8 cellular contexts compared by ENCODE assay signal in the genomic region with DNA sequence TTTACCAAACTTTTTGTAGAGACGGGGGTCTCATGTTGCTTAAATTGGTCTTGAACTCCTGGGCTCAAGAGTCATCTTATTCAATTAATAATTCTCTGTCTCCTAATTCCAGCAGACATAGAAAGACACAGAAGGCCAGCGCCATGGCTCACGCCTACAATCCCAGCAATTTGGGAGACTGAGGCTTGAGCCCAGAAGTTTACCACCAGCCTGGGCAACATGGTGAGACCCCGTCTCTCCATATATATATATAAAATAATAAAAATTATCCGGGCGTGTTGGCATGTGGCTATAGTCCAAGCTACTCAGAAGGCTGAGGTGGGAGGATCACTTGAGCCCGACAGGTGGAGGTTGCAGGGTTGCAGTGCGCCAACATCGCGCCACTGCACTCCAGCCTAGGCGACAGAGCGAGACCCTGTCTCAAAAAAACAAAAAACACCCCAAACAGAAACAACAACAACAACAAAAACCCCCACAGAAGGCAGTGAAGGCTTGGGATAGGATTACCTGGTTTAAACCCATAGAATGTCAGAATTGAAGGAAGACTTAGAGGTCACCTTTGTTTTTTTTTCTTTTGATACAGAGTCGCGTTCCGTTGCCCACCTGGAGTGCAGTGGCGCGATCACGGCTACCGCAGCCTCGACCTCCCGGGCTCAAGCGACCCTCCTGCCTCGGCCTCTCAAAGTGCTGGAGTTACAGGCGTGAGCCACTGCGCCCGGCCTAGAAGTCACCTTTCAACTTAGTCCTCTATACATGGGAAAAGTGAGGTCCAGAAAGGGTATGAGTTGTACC. TPM values are rescaled to one million over a fixed set of nuclear protein-coding genes. Genes with fewer than 3 reads are reported as not detected.
DNase-seq lines count a peak whose midpoint lies in the region; ATAC-seq and TF ChIP-seq lines count a peak whose summit lies in the region.

No MANE protein-coding gene starts in this region.

- TF ChIP-seq CTCF in NB4 (IDR thresholded peaks at IDR 0.05; ENCODE audit: low read depth, low read length) (no peak), endodermal cell (conservative IDR thresholded peaks at IDR 0.05) (no peak), neutrophil (IDR thresholded peaks at IDR 0.05) (no peak)

- H3K9ac ChIP-seq in endodermal cell (ENCODE audit: extremely low read depth, low read length, poor library complexity, severe bottlenecking) = peak overlapping the region; percentile 99

- H3K36me3 ChIP-seq in endodermal cell (ENCODE audit: control insufficient read depth, insufficient read depth, low read length) = peaks cover 10% of the 10 kb centered on the region
- peaks cover 7% of the 10 kb centered on the region for H3K36me3 ChIP-seq in neutrophil

- H3K36me3 Mint-ChIP-seq in endodermal cell (ENCODE audit: low read depth) = peaks cover 7% of the 10 kb centered on the region

- TF ChIP-seq POLR2A in NB4 (IDR thresholded peaks at IDR 0.05; ENCODE audit: extremely low read depth, insufficient read length) = no peak

- ATAC-seq in GM19372 (IDR thresholded peaks at IDR 0.05; ENCODE audit: low read depth, unreplicated experiment) = peak; percentile 14

- peaks cover 5% of the 10 kb centered on the region for H3K4me1 Mint-ChIP-seq in endodermal cell

- no peaks in the 10 kb centered on the region for H3K27me3 ChIP-seq in endodermal cell (ENCODE audit: control insufficient read depth, insufficient read depth, low read length, poor library complexity, severe bottlenecking)
- H3K27me3 ChIP-seq in neutrophil = no peaks in the 10 kb centered on the region

- H3K4me1 ChIP-seq in endodermal cell (ENCODE audit: control insufficient read depth, insufficient read depth, low read length) (no peaks in the 10 kb centered on the region), neutrophil (ENCODE audit: control insufficient read depth in 1 of 2, insufficient read depth in 1 of 2, low read depth in 1 of 2, low read length in 1 of 2) (peaks cover 41 to 60% of the 10 kb centered on the region in 2 experiments)

- H3K27ac ChIP-seq in endodermal cell (ENCODE audit: low read depth, low read length) (peak overlapping the region; percentile 86), neutrophil (peak overlapping the region; percentile 87)

- WGBS in endodermal cell (ENCODE audit: insufficient coverage in 1 of 2, insufficient read length in 1 of 2), 2 experiments = 23 to 30% methylated on average over 4 to 25 of the region's 26 CpGs

- peak overlapping the region; percentile 96 for H3K4me3 Mint-ChIP-seq in endodermal cell

- H3K27me3 Mint-ChIP-seq in endodermal cell (ENCODE audit: insufficient read depth) = peaks cover 1% of the 10 kb centered on the region

- peak overlapping the region; percentile 99 for H3K27ac Mint-ChIP-seq in endodermal cell

- H3K4me3 ChIP-seq in NB4 (ENCODE audit: low read depth, low read length) = peak overlapping the region; percentile 85
- H3K4me3 ChIP-seq in endodermal cell (ENCODE audit: low read length) = peak overlapping the region; percentile 100
- H3K4me3 ChIP-seq in neutrophil (ENCODE audit: low read depth in 1 of 2, low read length in 1 of 2) = peak overlapping the region; percentile 83 to 100

- no peak for DNase-seq in NB4 (ENCODE audit: low read depth)
- peak; percentile 55 for DNase-seq in endodermal cell
- no peak for DNase-seq in amygdala (lab: John Stamatoyannopoulos, UW)
- no peak for DNase-seq in stimulated activated naive CD4-positive, alpha-beta T cell treated with Interleukin-2 at 50 U/mL for 16 hours (lab: John Stamatoyannopoulos, UW)
- no peak for DNase-seq in 8988T
- no peak for DNase-seq in EL

- H3K9me3 Mint-ChIP-seq in endodermal cell = no peaks in the 10 kb centered on the region

- H3K9me3 ChIP-seq in endodermal cell (ENCODE audit: control insufficient read depth, low read length) (no peaks in the 10 kb centered on the region), neutrophil (no peaks in the 10 kb centered on the region)

RNA-seq across cellular contexts. Expression of a gene that starts 0.7 kb away (rescaled TPM):
- 10 to 100 TPM; 36.4 to 39.8 TPM for total RNA-seq in endodermal cell
- 37.1 TPM for polyA plus RNA-seq in endodermal cell (2013, experiment 1 of 2)
- 37.3 TPM for polyA plus RNA-seq in endodermal cell (2013, experiment 2 of 2)

RNA-seq across cellular contexts. Expression of a gene that starts 51.6 kb away (rescaled TPM):
- total RNA-seq in endodermal cell = 10 to 100 TPM; 35.0 to 37.0 TPM
- 45.9 TPM for polyA plus RNA-seq in endodermal cell (2013, experiment 1 of 2)
- 40.1 TPM for polyA plus RNA-seq in endodermal cell (2013, experiment 2 of 2)
